In genomic region chr11:89675948-89676347, GRCh38 we compare ENCODE assay signal across 4 cellular contexts. TPM values are rescaled to one million over a fixed set of nuclear protein-coding genes. Genes with fewer than 3 reads are reported as not detected.
"Had no signal": no experiment of that assay in that cellular context is flagged by ENCODE, and none has a peak within 500 bp of the region (broad histone marks: within the 10 kb centered on the region; RNA-seq: fewer than 3 reads in every experiment).

No MANE protein-coding gene starts in this region.

RNA-seq across cellular contexts. Expression of gene TRIM77, which starts 34.2 kb away (rescaled TPM):
- total RNA-seq: GM23248, H9, HT-29 had no signal
- polyA plus RNA-seq: GM23248, IgD-negative memory B cell had no signal
